Comparison of ENCODE assay signal across 8 cellular contexts in the genomic region with DNA sequence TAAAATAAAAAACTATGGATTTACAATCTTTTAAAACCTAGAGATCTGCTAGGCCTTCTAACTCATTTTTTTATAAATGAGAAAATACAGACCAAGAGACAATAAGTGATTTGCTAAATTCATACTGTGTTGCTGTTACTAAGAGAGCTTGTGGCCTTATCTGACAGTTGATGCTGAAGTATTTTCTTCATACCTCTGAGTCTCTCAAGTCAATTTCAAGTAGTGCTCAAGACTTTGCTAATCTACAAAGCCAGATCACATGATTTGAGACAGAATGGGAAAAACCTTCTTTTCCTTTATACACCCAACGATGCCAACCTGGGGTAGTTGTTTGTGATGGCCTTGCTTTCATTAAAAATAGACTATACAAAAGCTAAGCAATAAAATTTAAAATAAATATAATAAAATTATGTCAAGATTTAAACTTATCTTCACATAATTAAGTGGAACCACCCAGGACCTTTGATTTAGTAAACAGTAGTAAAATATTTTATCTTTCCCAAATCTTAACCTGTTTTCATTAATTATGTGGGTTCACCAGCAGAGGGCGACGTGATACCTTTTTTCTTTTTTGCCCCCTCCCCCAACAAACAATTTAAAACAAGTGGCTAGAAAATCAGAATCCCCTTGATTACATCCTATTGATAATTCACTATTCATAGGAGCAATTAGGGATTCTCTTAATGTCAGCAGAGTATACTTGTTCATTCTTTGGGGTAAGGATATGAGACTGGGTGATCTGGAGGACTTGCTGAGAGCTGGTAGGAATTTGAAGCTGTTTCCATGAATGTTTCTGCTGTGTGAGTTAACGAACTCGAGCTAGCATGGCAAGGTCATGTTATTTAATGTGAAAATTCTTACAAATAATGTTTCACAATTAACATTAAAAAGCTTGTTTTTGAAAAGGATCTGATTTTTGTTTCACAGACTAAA. TPM values are rescaled to one million over a fixed set of nuclear protein-coding genes. Genes with fewer than 3 reads are reported as not detected.
A peak's percentile ranks its signal among the peaks of the same experiment; 100 is the strongest.
DNase-seq lines count a peak whose midpoint lies in the region; ATAC-seq and TF ChIP-seq lines count a peak whose summit lies in the region.

No MANE protein-coding gene starts in this region.

- H3K9me3 ChIP-seq in A673 (ENCODE audit: low read depth, low read length, poor library complexity, severe bottlenecking): no peaks in the 10 kb centered on the region

- no peak for ATAC-seq in GM21723 (IDR thresholded peaks at IDR 0.05; ENCODE audit: unreplicated experiment)
- ATAC-seq in GM18870 (IDR thresholded peaks at IDR 0.05; ENCODE audit: unreplicated experiment): no peak

- CTCF ChIA-PET in A673 (lab: Charles Lee): interaction anchor here (0.6 kb wide), 1 partner anchor 1291 kb away, joined by 13 read pairs; no protein-coding TSS in a partner anchor

- intact Hi-C loops in A673 (cut with micrococcal nuclease; ENCODE audit: unreplicated experiment): loop anchor here (5.0 kb wide), 1 partner anchor 246 kb away; no protein-coding TSS in a partner anchor

- TF ChIP-seq CTCF in A673 (conservative IDR thresholded peaks at IDR 0.05; ENCODE audit: low read depth, low read length): peak; percentile 64
- peak; percentile 45 for TF ChIP-seq CTCF in GM06990 (IDR thresholded peaks at IDR 0.05; ENCODE audit: insufficient read depth, low read length, poor library complexity, severe bottlenecking)

- POLR2A ChIA-PET in A673 (lab: Charles Lee; ENCODE audit: low non-redundant PET): no interaction called here

- H3K27me3 ChIP-seq in A673 (replicated peaks; ENCODE audit: insufficient read depth, low read depth, low read length, poor library complexity): no peaks in the 10 kb centered on the region
- no peaks in the 10 kb centered on the region for H3K27me3 ChIP-seq in GM06990 (replicated peaks; ENCODE audit: control insufficient read depth, insufficient read depth, low read length)

- H3K27ac ChIP-seq in A673 (ENCODE audit: low read depth, low read length, poor library complexity, severe bottlenecking): no peak overlapping the region

- no peak overlapping the region for H3K4me3 ChIP-seq in A673 (ENCODE audit: low read depth, low read length, poor library complexity, severe bottlenecking)
- no peak overlapping the region for H3K4me3 ChIP-seq in GM06990 (replicated peaks; ENCODE audit: low read depth, low read length)

- DNase-seq in A673 (ENCODE audit: low spot score): peak; percentile 19
- DNase-seq in GM06990 (ENCODE audit: extremely low read depth, insufficient read length): no peak
- peak; percentile 42 for DNase-seq in SK-N-DZ (ENCODE audit: low spot score)
- peak; percentile 53 for DNase-seq in inferior parietal cortex (ENCODE audit: extremely low spot score)
- no peak for DNase-seq in HCEC 1CT
- no peak for DNase-seq in NCI-H2227 (lab: John Stamatoyannopoulos, UW; ENCODE audit: unreplicated experiment)

- no TSS peak for BruUV-seq in A673 (replicated peaks; lab: Mats Ljungman, UMichigan)

- H3K36me3 ChIP-seq in A673 (ENCODE audit: insufficient read depth, low read length, poor library complexity, severe bottlenecking) (no peaks in the 10 kb centered on the region), GM06990 (ENCODE audit: control insufficient read depth, insufficient read depth, low read length) (no peaks in the 10 kb centered on the region)

- no peaks in the 10 kb centered on the region for H3K4me1 ChIP-seq in A673 (ENCODE audit: insufficient read depth, low read length, poor library complexity, severe bottlenecking)

RNA-seq across cellular contexts. Expression of gene SLC5A7, which starts 49.6 kb away (rescaled TPM):
- total RNA-seq in A673 (2021): not detected in 2 replicates
- 0.32 and 0.76 TPM in 2 replicates for polyA plus RNA-seq in SK-N-DZ (2014; cell fraction: cytosol; rRNA removed)
- 0.95 and 2.0 TPM in 2 replicates for polyA plus RNA-seq in SK-N-DZ (2014; cell fraction: nucleus; rRNA removed)

Comparison
In these comparisons a context has a peak if more than half of its experiments do, and no peak if none do; other contexts are left out.
1. DNase-seq: peak in A673 (single experiment), SK-N-DZ (single experiment) and inferior parietal cortex (single experiment); none in GM06990 (single experiment), HCEC 1CT (single experiment) and NCI-H2227 (single experiment).